ENCODE assay signal across 2 cellular contexts in genomic region chr1:174966000-174966572, GRCh38.
TF ChIP-seq lines count a peak whose summit lies in the region.

No MANE protein-coding gene starts in this region.

TF ChIP-seq in liver, 16 proteins besides CTCF, POLR2A, EP300 and RAD21:
- TF ChIP-seq RXRA (IDR thresholded peaks at IDR 0.05) (no peak), FOXA1 (IDR thresholded peaks at IDR 0.05) (no peak)

TF ChIP-seq in HepG2, 621 proteins besides CTCF, POLR2A, EP300 and RAD21:
- TF ChIP-seq HOMEZ (CRISPR knock-in tag; IDR thresholded peaks at IDR 0.05; ENCODE audit: low read depth) (no peak), ZNF772 (CRISPR knock-in tag; IDR thresholded peaks at IDR 0.05) (no peak), ZNF770 (CRISPR knock-in tag; IDR thresholded peaks at IDR 0.05) (no peak), ZC3H13 (CRISPR knock-in tag; IDR thresholded peaks at IDR 0.05) (no peak), ZNF710 (CRISPR knock-in tag; IDR thresholded peaks at IDR 0.05; ENCODE audit: borderline replicate concordance) (no peak), POLR2G (IDR thresholded peaks at IDR 0.05; ENCODE audit: low read depth, low read length) (no peak), ZBTB26 (CRISPR knock-in tag; IDR thresholded peaks at IDR 0.05; ENCODE audit: borderline replicate concordance) (no peak), HDAC1 (CRISPR knock-in tag; IDR thresholded peaks at IDR 0.05) (no peak), SP5 (CRISPR knock-in tag; IDR thresholded peaks at IDR 0.05; ENCODE audit: borderline replicate concordance, low read depth) (no peak)
